ENCODE assay signal across 9 cellular contexts in genomic region chr2:29317077-29317517, GRCh38.
A peak's percentile ranks its signal among the peaks of the same experiment; 100 is the strongest.
DNase-seq lines count a peak whose midpoint lies in the region; ATAC-seq and TF ChIP-seq lines count a peak whose summit lies in the region.
"Had no signal": no experiment of that assay in that cellular context is flagged by ENCODE, and none has a peak within 500 bp of the region (broad histone marks: within the 10 kb centered on the region; RNA-seq: fewer than 3 reads in every experiment).

No MANE protein-coding gene starts in this region.

- H3K27me3 Mint-ChIP-seq in memory B cell, result peaks cover 18% of the 10 kb centered on the region
- H3K27me3 Mint-ChIP-seq in activated T-cell treated with anti-CD3 and anti-CD28 coated beads, Interleukin-2, amount 50 U/mL, for 4 hours (ENCODE audit: low read depth), result peaks cover 19% of the 10 kb centered on the region

- DNase-seq in SK-MEL-5 (ENCODE audit: low read depth, low spot score) (peak; percentile 15), memory B cell (ENCODE audit: low spot score in 2 of 2) (no peak), SK-N-DZ (ENCODE audit: low spot score) (no peak), GM10266 (ENCODE audit: extremely low spot score) (no peak), islet precursor cell (no peak)
- DNase-seq in activated T-cell treated with anti-CD3 and anti-CD28 coated beads, Interleukin-2, amount 50 U/mL, for 4 hours, result no peak
- DNase-seq: activated CD8-positive, alpha-beta T cell treated with anti-CD3 and anti-CD28 coated beads, Interleukin-2, amount 10 ng/mL, durations not matched to agents 7 days and 5 days had no signal

- no peak overlapping the region for H3K4me3 Mint-ChIP-seq in memory B cell
- H3K4me3 Mint-ChIP-seq in activated T-cell treated with anti-CD3 and anti-CD28 coated beads, Interleukin-2, amount 50 U/mL, for 4 hours, result no peak overlapping the region
- H3K4me3 Mint-ChIP-seq: activated CD8-positive, alpha-beta T cell treated with anti-CD3 and anti-CD28 coated beads, Interleukin-2, amount 10 ng/mL, durations not matched to agents 7 days and 5 days had no signal

- H3K27ac Mint-ChIP-seq in memory B cell, result peak overlapping the region; percentile 16
- H3K27ac Mint-ChIP-seq: activated CD8-positive, alpha-beta T cell treated with anti-CD3 and anti-CD28 coated beads, Interleukin-2, amount 10 ng/mL, durations not matched to agents 7 days and 5 days had no signal

- H3K36me3 Mint-ChIP-seq in memory B cell, result no peaks in the 10 kb centered on the region
- H3K36me3 Mint-ChIP-seq in activated T-cell treated with anti-CD3 and anti-CD28 coated beads, Interleukin-2, amount 50 U/mL, for 4 hours (ENCODE audit: insufficient read depth), result no peaks in the 10 kb centered on the region

- peak; percentile 46 for ATAC-seq in GM18511 (IDR thresholded peaks at IDR 0.05; ENCODE audit: unreplicated experiment)
- peak; percentile 47 for ATAC-seq in HG02870 (IDR thresholded peaks at IDR 0.05; ENCODE audit: unreplicated experiment)
- ATAC-seq in memory B cell (ENCODE audit: low read depth), result peak; percentile 37
- no peak for ATAC-seq in activated T-cell treated with anti-CD3 and anti-CD28 coated beads, Interleukin-2, amount 50 U/mL, for 4 hours
- ATAC-seq: activated CD8-positive, alpha-beta T cell treated with anti-CD3 and anti-CD28 coated beads, Interleukin-2, amount 10 ng/mL, durations not matched to agents 7 days and 5 days had no signal

- TF ChIP-seq CTCF in GM10266 (IDR thresholded peaks at IDR 0.05; ENCODE audit: control insufficient read depth, insufficient read depth, low read depth, missing control alignments), result no peak

- H3K4me1 Mint-ChIP-seq in memory B cell, result peaks cover 22% of the 10 kb centered on the region
- peaks cover 34% of the 10 kb centered on the region for H3K4me1 Mint-ChIP-seq in activated T-cell treated with anti-CD3 and anti-CD28 coated beads, Interleukin-2, amount 50 U/mL, for 4 hours (ENCODE audit: low read depth)

- H3K9me3 Mint-ChIP-seq in memory B cell, result no peaks in the 10 kb centered on the region
- peaks cover 3% of the 10 kb centered on the region for H3K9me3 Mint-ChIP-seq in activated T-cell treated with anti-CD3 and anti-CD28 coated beads, Interleukin-2, amount 50 U/mL, for 4 hours

- in situ Hi-C loops in SK-MEL-5 (cut with HindIII; ENCODE audit: low pct_unique_long_range_greater_than_20kb, low sequenced_read_pairs), result no loop called here

Comparison
In these comparisons a context has a peak if more than half of its experiments do, and no peak if none do; other contexts are left out.
1. ATAC-seq: peak in GM18511 (single experiment), HG02870 (single experiment) and memory B cell (single experiment); none in activated T-cell treated with anti-CD3 and anti-CD28 coated beads, Interleukin-2, amount 50 U/mL, for 4 hours (0 of 2).